8 cellular contexts compared by ENCODE assay signal in genomic region chr5:136080483-136081180, GRCh38. TPM values are rescaled to one million over a fixed set of nuclear protein-coding genes. Genes with fewer than 3 reads are reported as not detected.
DNase-seq lines count a peak whose midpoint lies in the region; ATAC-seq, FAIRE-seq and TF ChIP-seq lines count a peak whose summit lies in the region.

No MANE protein-coding gene starts in this region.

- H3K4me3 ChIP-seq in HFF-Myc (replicated peaks; ENCODE audit: low read depth, low read length) = peak overlapping the region; percentile 40
- H3K4me3 ChIP-seq in parathyroid adenoma (ENCODE audit: low read depth, low read length) = no peak overlapping the region
- peak overlapping the region in 3 of 4 donors; percentile 22 to 29 (median 26) for H3K4me3 ChIP-seq in transverse colon

- 37 to 50% methylated on average over 10 to 34 of the region's 34 CpGs for WGBS in transverse colon (ENCODE audit: low coverage in 1 of 2), 2 donors

- H3K4me3 Mint-ChIP-seq in activated T-helper 17 cell treated with anti-CD3 and anti-CD28 coated beads, Interleukin-2, amount 50 U/mL, for 72 hours = peak overlapping the region; percentile 78

- no peak overlapping the region for H3K4me2 ChIP-seq in parathyroid adenoma (ENCODE audit: low read length)

- H3K27me3 ChIP-seq in parathyroid adenoma (ENCODE audit: control insufficient read depth, insufficient read depth, low read length) = no peaks in the 10 kb centered on the region
- H3K27me3 ChIP-seq in transverse colon = no peaks in the 10 kb centered on the region

- H3K4me1 Mint-ChIP-seq in activated T-helper 17 cell treated with anti-CD3 and anti-CD28 coated beads, Interleukin-2, amount 50 U/mL, for 72 hours = peaks cover 17% of the 10 kb centered on the region

- H3K9ac ChIP-seq in parathyroid adenoma = no peak overlapping the region

- H3K9me3 ChIP-seq in parathyroid adenoma (ENCODE audit: control insufficient read depth, low read length) = no peaks in the 10 kb centered on the region
- no peaks in the 10 kb centered on the region for H3K9me3 ChIP-seq in transverse colon

- H3K79me2 ChIP-seq in parathyroid adenoma = no peaks in the 10 kb centered on the region

- no peaks in the 10 kb centered on the region for H3K9me3 Mint-ChIP-seq in activated T-helper 17 cell treated with anti-CD3 and anti-CD28 coated beads, Interleukin-2, amount 50 U/mL, for 72 hours

- TF ChIP-seq POLR2A in GM12891 (IDR thresholded peaks at IDR 0.05; ENCODE audit: low read depth, low read length) = peak; percentile 67
- TF ChIP-seq POLR2A in transverse colon (IDR thresholded peaks at IDR 0.05) = peak; percentile 53

- peak overlapping the region; percentile 85 for H2AFZ ChIP-seq in parathyroid adenoma

- intact Hi-C loops in transverse colon (cut with DNase I; ENCODE audit: low total_unique reads) = no loop called here

- peak; percentile 99 for ATAC-seq in activated T-helper 17 cell treated with anti-CD3 and anti-CD28 coated beads, Interleukin-2, amount 50 U/mL, for 72 hours (replicated peaks)

- H3K36me3 ChIP-seq in parathyroid adenoma (ENCODE audit: control insufficient read depth, insufficient read depth, low read length) (no peaks in the 10 kb centered on the region), transverse colon (no peaks in the 10 kb centered on the region)

- peak; percentile 71 for DNase-seq in GM12891 (ENCODE audit: insufficient read length, low spot score)
- peak; percentile 56 for DNase-seq in HFF-Myc (ENCODE audit: extremely low read depth, low read depth)
- peak; percentile 83 for DNase-seq in NCI-H460 (ENCODE audit: extremely low read depth, low read depth)
- DNase-seq in globus pallidus (ENCODE audit: low spot score) = peak; percentile 65
- DNase-seq in transverse colon = peak; percentile 90
- no peak for DNase-seq in NCI-H146 (lab: John Stamatoyannopoulos, UW)

- H3K27me3 Mint-ChIP-seq in activated T-helper 17 cell treated with anti-CD3 and anti-CD28 coated beads, Interleukin-2, amount 50 U/mL, for 72 hours = peaks cover 29% of the 10 kb centered on the region

- TF ChIP-seq CTCF in HFF-Myc (IDR thresholded peaks at IDR 0.05; ENCODE audit: low read depth, low read length, missing control alignments) = no peak
- no peak for TF ChIP-seq CTCF in parathyroid adenoma (IDR thresholded peaks at IDR 0.05)
- no peak for TF ChIP-seq CTCF in transverse colon (IDR thresholded peaks at IDR 0.05)

- H3K4me1 ChIP-seq in parathyroid adenoma (no peaks in the 10 kb centered on the region), transverse colon (peaks cover 0 to 12% (median 9%) of the 10 kb centered on the region in 4 donors)

- peaks cover 13% of the 10 kb centered on the region for H3K36me3 Mint-ChIP-seq in activated T-helper 17 cell treated with anti-CD3 and anti-CD28 coated beads, Interleukin-2, amount 50 U/mL, for 72 hours (ENCODE audit: low read depth)

- H3K27ac ChIP-seq in parathyroid adenoma = peak overlapping the region; percentile 65
- H3K27ac ChIP-seq in transverse colon = peak overlapping the region; percentile 68 to 81 (median 70)

- FAIRE-seq in GM12891 (lab: Jason Lieb, UNC) = peak; percentile 97

- no peak for TF ChIP-seq EP300 in transverse colon (IDR thresholded peaks at IDR 0.05; ENCODE audit: low read depth)

- H3K27ac Mint-ChIP-seq in activated T-helper 17 cell treated with anti-CD3 and anti-CD28 coated beads, Interleukin-2, amount 50 U/mL, for 72 hours = peak overlapping the region; percentile 96

- in situ Hi-C loops in transverse colon (cut with MboI; ENCODE audit: low pct_ligation_motif_present in 1 of 4, low pct_unique_long_range_greater_than_20kb in 1 of 4, low sequenced_read_pairs in 3 of 4) = no loop called here

TF ChIP-seq in GM12891, 5 proteins besides CTCF, POLR2A, EP300 and RAD21:
- TF ChIP-seq PAX5 (IDR thresholded peaks at IDR 0.05; ENCODE audit: insufficient read depth, low read length, severe bottlenecking) (no peak), TAF1 (IDR thresholded peaks at IDR 0.05; ENCODE audit: low read depth, low read length) (no peak), POU2F2 (IDR thresholded peaks at IDR 0.05; ENCODE audit: low read depth, low read length) (peak; percentile 75), POLR2AphosphoS5 (IDR thresholded peaks at IDR 0.05; ENCODE audit: low read depth, low read length) (peak; percentile 74; the same call in 1 of the 2 replicates), SPI1 (IDR thresholded peaks at IDR 0.05; ENCODE audit: low read depth, low read length) (peak; percentile 93)

RNA-seq across cellular contexts. Expression of gene TGFBI, which starts 51.8 kb away (rescaled TPM):
- not detected for polyA plus RNA-seq in GM12891 (2012; ENCODE audit: low read depth, missing spikeins)
- 1,239 and 1,373 TPM in 2 replicates for total RNA-seq in NCI-H460 (2014; rRNA removed; shearing (Covaris generic))
- 1,196 and 1,230 TPM in 2 replicates for polyA plus RNA-seq in NCI-H460 (2014; cell fraction: nucleus; rRNA removed)
- under 1 TPM in 1 of 2 donors, not detected in 1; 0.78 TPM for total RNA-seq in activated T-helper 17 cell treated with anti-CD3 and anti-CD28 coated beads, Interleukin-2, amount 50 U/mL, for 72 hours
- 10 to 100 TPM; 22.4 to 79.6 (median 29.8) TPM for total RNA-seq in transverse colon

RNA-seq across cellular contexts. Expression of gene SMAD5, which starts 52.0 kb away (rescaled TPM):
- 3.6 TPM for polyA plus RNA-seq in GM12891 (2012; ENCODE audit: low read depth, missing spikeins)
- 52.9 and 57.9 TPM in 2 replicates for total RNA-seq in NCI-H460 (2014; rRNA removed; shearing (Covaris generic))
- polyA plus RNA-seq in NCI-H460 (2014; cell fraction: nucleus; rRNA removed) = 33.4 and 55.5 TPM in 2 replicates
- total RNA-seq in activated T-helper 17 cell treated with anti-CD3 and anti-CD28 coated beads, Interleukin-2, amount 50 U/mL, for 72 hours = 10 to 100 TPM; 21.1 to 21.7 TPM
- total RNA-seq in transverse colon = 100 to 1,000 TPM in 1 of 4 donors, 10 to 100 TPM in 3; 14.2 to 272 (median 32.7) TPM

Comparison
In these comparisons a context has a peak if more than half of its experiments do, and no peak if none do; other contexts are left out.
1. RNA of gene TGFBI, which starts 51.8 kb away (total RNA-seq): 1,239 to 1,373 TPM in NCI-H460; 22.4 to 79.6 TPM in transverse colon and 0.78 TPM in activated T-helper 17 cell treated with anti-CD3 and anti-CD28 coated beads, Interleukin-2, amount 50 U/mL, for 72 hours; every median in the first group is over 10 times any median in the second.